In genomic region chr12:96906849-96907664, GRCh38 we compare ENCODE assay signal across 8 cellular contexts. TPM values are rescaled to one million over a fixed set of nuclear protein-coding genes. Genes with fewer than 3 reads are reported as not detected.
A peak's percentile ranks its signal among the peaks of the same experiment; 100 is the strongest.
DNase-seq lines count a peak whose midpoint lies in the region; ATAC-seq, FAIRE-seq and TF ChIP-seq lines count a peak whose summit lies in the region.

Gene NEDD1 (plus strand): TSS chr12:96907257. CDS start chr12:96909760, 2,503 bp downstream.

- peak within 1 kb of the TSS; percentile 96 for H3K27ac Mint-ChIP-seq in activated CD4-positive, alpha-beta memory T cell treated with anti-CD3 and anti-CD28 coated beads for 36 hours

- peaks cover 39% of the 10 kb centered on the region for H3K4me1 Mint-ChIP-seq in activated CD4-positive, alpha-beta memory T cell treated with anti-CD3 and anti-CD28 coated beads for 36 hours (ENCODE audit: low read depth)

- H3K36me3 Mint-ChIP-seq in activated CD4-positive, alpha-beta memory T cell treated with anti-CD3 and anti-CD28 coated beads for 36 hours: peaks cover 21% of the 10 kb centered on the region

- H3K27me3 ChIP-seq in dorsolateral prefrontal cortex (no peaks in the 10 kb centered on the region), right lobe of liver (no peaks in the 10 kb centered on the region)

- intact Hi-C loops in activated CD4-positive, alpha-beta memory T cell treated with anti-CD3 and anti-CD28 coated beads for 36 hours (cut with micrococcal nuclease): loop anchor here (2.0 to 10.0 kb wide), 12 partner anchors 14 to 1838 kb away; partner anchors contain the start of genes AMDHD1, CCDC38, LTA4H and SNRPF
- intact Hi-C loops in dorsolateral prefrontal cortex (cut with DNase I): no loop called here
- intact Hi-C loops in right lobe of liver (cut with DNase I): no loop called here

- 0% methylated on average over 19 of the region's 68 CpGs for WGBS in right lobe of liver (ENCODE audit: insufficient coverage, low coverage, low lambda C conversion rate, missing lambda C conversion rate)

- no peaks in the 10 kb centered on the region for H3K9me3 ChIP-seq in right lobe of liver

- CTCF ChIA-PET in activated CD4-positive, alpha-beta memory T cell treated with anti-CD3 and anti-CD28 coated beads for 36 hours (lab: Charles Lee): no interaction called here

- DNase-seq in C1 segment of cervical spinal cord (lab: John Stamatoyannopoulos, UW) (peak; percentile 3 to 84 (median 58)), GM19239 (ENCODE audit: insufficient read length, low spot score) (peak; percentile 88), NCI-H526 treated with DMSO at 0.1 percent for 48 hours (lab: John Stamatoyannopoulos, UW) (peak; percentile 59), dorsolateral prefrontal cortex (peak; percentile 54 to 89 (median 74)), right lobe of liver (peak; percentile 89 to 90 (median 90))
- DNase-seq in activated CD4-positive, alpha-beta memory T cell treated with anti-CD3 and anti-CD28 coated beads for 36 hours: peak; percentile 87
- DNase-seq in stimulated activated CD4-positive, alpha-beta T cell treated with anti-CD3 and anti-CD28 coated beads, Interleukin-4, amount 100 ng/mL, for 24 hours: peak; percentile 84

- H3K27ac ChIP-seq in dorsolateral prefrontal cortex (peak within 1 kb of the TSS in 56 of 59 donors; percentile 17 to 92 (median 76)), right lobe of liver (peak within 1 kb of the TSS; percentile 77 to 90 (median 84))

- H3K36me3 ChIP-seq in right lobe of liver: no peaks in the 10 kb centered on the region

- TF ChIP-seq POLR2A in right lobe of liver (IDR thresholded peaks at IDR 0.05): peak; percentile 75

- no peaks in the 10 kb centered on the region for H3K27me3 Mint-ChIP-seq in activated CD4-positive, alpha-beta memory T cell treated with anti-CD3 and anti-CD28 coated beads for 36 hours

- no peaks in the 10 kb centered on the region for H3K9me3 Mint-ChIP-seq in activated CD4-positive, alpha-beta memory T cell treated with anti-CD3 and anti-CD28 coated beads for 36 hours

- ATAC-seq in HG03439 (IDR thresholded peaks at IDR 0.05; ENCODE audit: unreplicated experiment) (peak; percentile 94), right lobe of liver (peak; percentile 96 to 97 (median 96))

- TF ChIP-seq CTCF in dorsolateral prefrontal cortex (IDR thresholded peaks at IDR 0.05 in 54 of 56, conservative IDR thresholded peaks at IDR 0.05 in 2 of 56; ENCODE audit: low read depth in 1 of 56, partially characterized antibody in 56 of 56) (peak in 10 of 56 donors; percentile 7 to 29 (median 15)), right lobe of liver (IDR thresholded peaks at IDR 0.05) (no peak)

- POLR2A ChIA-PET in activated CD4-positive, alpha-beta memory T cell treated with anti-CD3 and anti-CD28 coated beads for 36 hours (lab: Charles Lee): interaction anchor here (0.6 to 0.7 kb wide), 2 partner anchors 16 to 48 kb away, joined by 3 read pairs; no protein-coding TSS in a partner anchor

- H3K4me1 ChIP-seq in right lobe of liver: peaks cover 0 to 6% (median 0%) of the 10 kb centered on the region in 4 donors

- H3K4me3 ChIP-seq in dorsolateral prefrontal cortex (peak within 1 kb of the TSS; percentile 61 to 99 (median 90)), right lobe of liver (peak within 1 kb of the TSS; percentile 76 to 86 (median 78))

- peak within 1 kb of the TSS; percentile 93 for H3K4me3 Mint-ChIP-seq in activated CD4-positive, alpha-beta memory T cell treated with anti-CD3 and anti-CD28 coated beads for 36 hours

- peak; percentile 95 for FAIRE-seq in GM19239 (lab: Jason Lieb, UNC)

RNA-seq across cellular contexts. Expression of gene NEDD1, which starts in this region (rescaled TPM):
- 10 to 100 TPM; 55.4 to 57.9 TPM for total RNA-seq in activated CD4-positive, alpha-beta memory T cell treated with anti-CD3 and anti-CD28 coated beads for 36 hours
- total RNA-seq in dorsolateral prefrontal cortex (10 to 100 TPM in 13 of 120 experiments, 1 to 10 TPM in 107; 3.7 to 14.7 (median 7.3) TPM), right lobe of liver (1 to 10 TPM; 2.8 to 8.5 (median 6.4) TPM)

Comparison
In these comparisons a context has a peak if more than half of its experiments do, and no peak if none do; other contexts are left out.
1. Peak in every context shown above with its lines: DNase-seq, ATAC-seq, H3K4me3 ChIP-seq and H3K27ac ChIP-seq.